In the genomic region with DNA sequence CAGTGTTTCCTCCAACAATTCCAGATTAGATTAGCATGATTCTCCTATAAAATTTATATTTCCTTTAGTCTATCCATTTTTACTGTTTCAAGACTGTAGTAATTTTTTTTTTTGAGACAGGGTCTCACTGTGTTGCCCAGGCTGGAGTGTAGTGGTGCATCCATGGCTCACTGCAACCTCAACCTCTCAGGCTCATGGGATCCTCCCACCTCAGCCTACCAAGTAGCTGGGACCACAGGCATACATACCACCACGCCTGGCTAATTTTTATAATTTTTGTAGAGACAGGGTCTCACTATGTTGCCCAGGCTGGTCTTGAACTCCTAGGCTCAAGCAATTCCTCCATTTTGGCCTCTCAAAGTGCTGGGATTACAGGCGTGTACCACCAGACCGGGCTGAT, we compare ENCODE assay signal across 30 cellular contexts. TPM values are rescaled to one million over a fixed set of nuclear protein-coding genes. Genes with fewer than 3 reads are reported as not detected.
A peak's percentile ranks its signal among the peaks of the same experiment; 100 is the strongest.
DNase-seq lines count a peak whose midpoint lies in the region; ATAC-seq, FAIRE-seq and TF ChIP-seq lines count a peak whose summit lies in the region.
"Had no signal": no experiment of that assay in that cellular context is flagged by ENCODE, and none has a peak within 500 bp of the region (broad histone marks: within the 10 kb centered on the region; RNA-seq: fewer than 3 reads in every experiment).

No MANE protein-coding gene starts in this region.

- no peaks in the 10 kb centered on the region for H4K20me1 ChIP-seq in HepG2 (ENCODE audit: insufficient read depth, low read length)
- no peaks in the 10 kb centered on the region for H4K20me1 ChIP-seq in K562 (replicated peaks; ENCODE audit: control insufficient read depth, insufficient read depth, low read length)
- H4K20me1 ChIP-seq: BLaER1 had no signal

- H2AFZ ChIP-seq in HepG2 (ENCODE audit: low read length) (no peak overlapping the region), K562 (ENCODE audit: low read depth, low read length) (no peak overlapping the region)

- H3K4me1 ChIP-seq in HepG2 (ENCODE audit: insufficient read depth, low read length) (peaks cover 15% of the 10 kb centered on the region; the same call in 1 of the 2 replicates), right lobe of liver (no peaks in the 10 kb centered on the region), K562 (replicated peaks in 1 of 2; ENCODE audit: control insufficient read depth in 2 of 2, insufficient read depth in 2 of 2, low read length in 2 of 2) (peaks cover 0 to 4% of the 10 kb centered on the region in 2 experiments; a peak in 1 of 5 replicates)
- H3K4me1 ChIP-seq: A549, BE2C, BLaER1 had no signal

- no peaks in the 10 kb centered on the region for H3K9me1 ChIP-seq in K562 (ENCODE audit: control insufficient read depth, insufficient read depth, low read length)

- no peak for ATAC-seq in HepG2
- no peak for ATAC-seq in right lobe of liver
- ATAC-seq in K562, result no peak
- ATAC-seq: A549, GM12878 had no signal

- no peak overlapping the region for H3K4me3 ChIP-seq in HepG2 (replicated peaks in 1 of 3; ENCODE audit: insufficient read depth in 1 of 3, low read depth in 2 of 3, low read length in 3 of 3)
- H3K4me3 ChIP-seq in right lobe of liver, result no peak overlapping the region
- no peak overlapping the region for H3K4me3 ChIP-seq in K562
- H3K4me3 ChIP-seq: A549, BLaER1, GM12878 had no signal

- H3K9ac ChIP-seq in HepG2 (ENCODE audit: insufficient read depth, low read depth, low read length), result no peak overlapping the region
- H3K9ac ChIP-seq in K562 (ENCODE audit: insufficient read depth in 1 of 2, low read depth in 2 of 2, low read length in 2 of 2), result no peak overlapping the region
- H3K9ac ChIP-seq: BLaER1 had no signal

- no peaks in the 10 kb centered on the region for H3K36me3 ChIP-seq in HepG2 (replicated peaks in 1 of 2; ENCODE audit: control insufficient read depth in 1 of 2, insufficient read depth in 2 of 2, low read length in 2 of 2)
- no peaks in the 10 kb centered on the region for H3K36me3 ChIP-seq in right lobe of liver
- no peaks in the 10 kb centered on the region for H3K36me3 ChIP-seq in K562 (ENCODE audit: control insufficient read depth, insufficient read depth, low read length)
- H3K36me3 ChIP-seq: BE2C, BLaER1 had no signal

- in situ Hi-C loops in HepG2 (cut with HindIII; ENCODE audit: extremely low pct_ligation_motif_present, low pct_unique_long_range_greater_than_20kb) (no loop called here), K562 (cut with MboI) (no loop called here)

- H3K79me2 ChIP-seq in HepG2 (ENCODE audit: insufficient read depth, low read length), result no peaks in the 10 kb centered on the region
- H3K79me2 ChIP-seq in K562 (ENCODE audit: control insufficient read depth, insufficient read depth, low read length), result no peaks in the 10 kb centered on the region

- TF ChIP-seq POLR2A in HepG2 (IDR thresholded peaks at IDR 0.05; ENCODE audit: insufficient read depth in 1 of 2, low read depth in 2 of 2, low read length in 2 of 2), result no peak
- TF ChIP-seq POLR2A in right lobe of liver (IDR thresholded peaks at IDR 0.05), result no peak
- TF ChIP-seq POLR2A in K562 (conservative IDR thresholded peaks at IDR 0.05), result no peak

- no peaks in the 10 kb centered on the region for H3K27me3 ChIP-seq in HepG2 (ENCODE audit: control insufficient read depth in 1 of 2, insufficient read depth in 2 of 2, low read length in 2 of 2)
- H3K27me3 ChIP-seq in right lobe of liver, result no peaks in the 10 kb centered on the region
- H3K27me3 ChIP-seq in K562 (ENCODE audit: control insufficient read depth in 2 of 2, insufficient read depth in 2 of 2, low read length in 2 of 2), result no peaks in the 10 kb centered on the region
- H3K27me3 ChIP-seq: BE2C, BLaER1 had no signal

- no peak for DNase-seq in HepG2 (ENCODE audit: low spot score)
- DNase-seq in right lobe of liver, result no peak
- no peak for DNase-seq in K562 (ENCODE audit: extremely low read depth in 1 of 4, low spot score in 3 of 4)
- peak; percentile 8 for DNase-seq in mesenteric fat pad (ENCODE audit: low spot score)
- no peak for DNase-seq in NCI-H1417 (lab: John Stamatoyannopoulos, UW)
- DNase-seq in retina, result no peak
- no peak for DNase-seq in SW 1271 (lab: John Stamatoyannopoulos, UW)
- DNase-seq: BE2C; C1 segment of cervical spinal cord; CD4-positive, alpha-beta memory T cell; CD4-positive, CD25-positive, alpha-beta regulatory T cell; CD8-positive, alpha-beta memory T cell; COR-L47; DMS 273 treated with DMSO at 0.1 percent for 48 hours; DMS153; DMS53; DMS79; DND-41; EL; GDM1 had no signal

- H3K27ac ChIP-seq in HepG2 (ENCODE audit: extremely low read length, insufficient read depth, low read length) (no peak overlapping the region), right lobe of liver (no peak overlapping the region), K562 (ENCODE audit: extremely low read depth, low read depth, low read length) (no peak overlapping the region)
- H3K27ac ChIP-seq: 22Rv1, A549, BLaER1 had no signal

- POLR2A ChIA-PET in HepG2 (lab: Yijun Ruan, JAX) (no interaction called here), K562 (lab: Yijun Ruan, JAX) (interaction anchor here (2.2 kb wide), 1 partner anchor 8 kb away, joined by 7 read pairs; no protein-coding TSS in a partner anchor)

- WGBS in HepG2 (ENCODE audit: low lambda C conversion rate), result 77% methylated on average over 3 of the region's 3 CpGs
- 87% methylated on average over 3 of the region's 3 CpGs for WGBS in right lobe of liver (ENCODE audit: insufficient coverage, low coverage, low lambda C conversion rate, missing lambda C conversion rate)
- 30% methylated on average over 3 of the region's 3 CpGs for WGBS in K562 (ENCODE audit: insufficient coverage, low coverage, missing lambda C conversion rate)

- no peak for TF ChIP-seq CTCF in HepG2 (CRISPR knock-in tag; IDR thresholded peaks at IDR 0.05)
- no peak for TF ChIP-seq CTCF in right lobe of liver (IDR thresholded peaks at IDR 0.05)
- TF ChIP-seq CTCF in K562 (IDR thresholded peaks at IDR 0.05 in 2 of 3, conservative IDR thresholded peaks at IDR 0.05 in 1 of 3; ENCODE audit: insufficient read depth in 2 of 3, low read depth in 1 of 3, low read length in 3 of 3), result no peak

- CTCF ChIA-PET in HepG2 (lab: Yijun Ruan, JAX; ENCODE audit: low intra/inter-chr PET ratio, low total read pairs), result no interaction called here
- CTCF ChIA-PET in K562 (lab: Yijun Ruan, JAX; ENCODE audit: low intra/inter-chr PET ratio), result no interaction called here

- H3K9me3 ChIP-seq in HepG2 (ENCODE audit: low read length), result no peaks in the 10 kb centered on the region
- no peaks in the 10 kb centered on the region for H3K9me3 ChIP-seq in right lobe of liver
- no peaks in the 10 kb centered on the region for H3K9me3 ChIP-seq in K562 (replicated peaks; ENCODE audit: control insufficient read depth, insufficient read depth, low read depth, low read length)
- H3K9me3 ChIP-seq: A549, BE2C, BLaER1 had no signal

- intact Hi-C loops in HepG2 (cut with micrococcal nuclease; ENCODE audit: unreplicated experiment), result loop anchor here (10.0 kb wide), 1 partner anchor 66 kb away; a partner anchor contains a TSS
- intact Hi-C loops in right lobe of liver (cut with DNase I), result no loop called here
- intact Hi-C loops in K562 (cut with micrococcal nuclease), result no loop called here

- TF ChIP-seq EP300 in HepG2 (IDR thresholded peaks at IDR 0.05; ENCODE audit: low read depth in 2 of 2, low read length in 2 of 2), result no peak
- no peak for TF ChIP-seq EP300 in HepG2 (CRISPR knock-in tag; IDR thresholded peaks at IDR 0.05; ENCODE audit: borderline replicate concordance)
- no peak for TF ChIP-seq EP300 in K562 (IDR thresholded peaks at IDR 0.05; ENCODE audit: low read length)

- TF ChIP-seq RAD21 in HepG2 (CRISPR knock-in tag; IDR thresholded peaks at IDR 0.05) (no peak), K562 (CRISPR knock-in tag; conservative IDR thresholded peaks at IDR 0.05 in 1 of 2, IDR thresholded peaks at IDR 0.05 in 1 of 2) (no peak)

- no peak for FAIRE-seq in HepG2 (lab: Jason Lieb, UNC)
- FAIRE-seq in K562 (lab: Jason Lieb, UNC), result no peak
- FAIRE-seq: A549, GM12878, GM12892, GM18507 had no signal

- no peak overlapping the region for H3K4me2 ChIP-seq in HepG2 (ENCODE audit: low read depth, low read length)
- H3K4me2 ChIP-seq in K562 (ENCODE audit: insufficient read depth, low read length), result no peak overlapping the region
- H3K4me2 ChIP-seq: A549, BLaER1 had no signal

- no TSS peak for BruUV-seq in HepG2 (replicated peaks; lab: Mats Ljungman, UMichigan)
- no TSS peak for BruUV-seq in K562 (replicated peaks; lab: Mats Ljungman, UMichigan)

RNA-seq across cellular contexts. Expression of a gene that starts 55.6 kb away (rescaled TPM):
- total RNA-seq in HepG2 (2016; rRNA removed; fragmentation: Illumina TruSeq; extraction: Trizol) (13.0 and 19.3 TPM in 2 replicates), right lobe of liver (10 to 100 TPM in 5 of 6 experiments, 1 to 10 TPM in 1; 7.3 to 21.9 (median 13.1) TPM), K562 (2014; rRNA removed) (24.7 and 28.3 TPM in 2 replicates), K562 (2014; rRNA removed; fragmentation: Illumina TruSeq; extraction: Trizol) (31.5 and 41.1 TPM in 2 replicates), K562 (2015; rRNA removed; fragmentation: Illumina TruSeq; extraction: Trizol) (22.5 and 24.4 TPM in 2 replicates), K562 (2021) (22.7 and 24.2 TPM in 2 replicates), mesenteric fat pad (163 TPM)
- 0.91 and 1.6 TPM in 2 replicates for total RNA-seq in HepG2 (2016; cell fraction: cytosol; rRNA removed; fragmentation: Illumina TruSeq; extraction: Trizol; ENCODE audit: low read depth)
- total RNA-seq in HepG2 (2016; cell fraction: insoluble cytoplasmic fraction; rRNA removed; fragmentation: Illumina TruSeq; extraction: Trizol), result 12.8 and 15.0 TPM in 2 replicates
- total RNA-seq in HepG2 (2016; cell fraction: membrane; rRNA removed; fragmentation: Illumina TruSeq; extraction: Trizol), result 4.2 and 5.4 TPM in 2 replicates
- 14.1 and 15.9 TPM in 2 replicates for total RNA-seq in HepG2 (2016; cell fraction: nucleus; rRNA removed; fragmentation: Illumina TruSeq; extraction: Trizol)
- polyA plus RNA-seq in HepG2 (2011; rRNA removed) (13.9 and 19.8 TPM in 2 replicates), K562 (2011; rRNA removed) (24.0 and 37.8 TPM in 2 replicates), K562 (2014; fragmentation: Illumina TruSeq; extraction: Trizol) (34.0 and 37.0 TPM in 2 replicates), K562 (2014; fragmentation: Nextera tagmentation; extraction: Ambion mirVana) (10 to 100 TPM; 20.2 to 23.7 TPM), K562 (2014; rRNA removed) (24.8 and 27.3 TPM in 2 replicates)
- polyA plus RNA-seq in HepG2 (2011; cell fraction: cytosol; rRNA removed), result 5.0 and 7.4 TPM in 2 replicates
- 8.8 and 9.7 TPM in 2 replicates for polyA plus RNA-seq in HepG2 (2011; cell fraction: nucleus; rRNA removed)
- 11.5 and 11.9 TPM in 2 replicates for polyA plus RNA-seq in HepG2 (2012)
- polyA plus RNA-seq in HepG2 (2016; cell fraction: cytosol; fragmentation: Illumina TruSeq; extraction: Trizol; ENCODE audit: low read depth), result 0.72 and 1.1 TPM in 2 replicates
- 21.3 and 21.6 TPM in 2 replicates for polyA plus RNA-seq in HepG2 (2016; cell fraction: insoluble cytoplasmic fraction; fragmentation: Illumina TruSeq; extraction: Trizol; ENCODE audit: low read depth)
- 1.9 and 2.7 TPM in 2 replicates for polyA plus RNA-seq in HepG2 (2016; cell fraction: membrane; fragmentation: Illumina TruSeq; extraction: Trizol; ENCODE audit: low read depth)
- polyA plus RNA-seq in HepG2 (2016; cell fraction: nucleus; fragmentation: Illumina TruSeq; extraction: Trizol; ENCODE audit: insufficient read depth, low read depth), result 17.1 and 18.0 TPM in 2 replicates
- 21.1 and 72.7 TPM in 2 replicates for polyA minus RNA-seq in HepG2 (2011; rRNA and poly(A)+ RNA removed; ENCODE audit: low replicate concordance)
- 12.9 and 14.3 TPM in 2 replicates for polyA minus RNA-seq in HepG2 (2011; cell fraction: cytosol; rRNA and poly(A)+ RNA removed)
- polyA minus RNA-seq in HepG2 (2011; cell fraction: nucleus; rRNA and poly(A)+ RNA removed), result 22.8 and 23.7 TPM in 2 replicates
- 69.0 and 93.4 TPM in 2 replicates for total RNA-seq in K562 (2011; cell fraction: chromatin; rRNA removed; ENCODE audit: low replicate concordance)
- total RNA-seq in K562 (2011; cell fraction: nucleolus; rRNA removed), result 30.0 and 30.2 TPM in 2 replicates
- total RNA-seq in K562 (2011; cell fraction: nucleoplasm; rRNA removed), result 42.2 and 56.2 TPM in 2 replicates
- polyA plus RNA-seq in K562 (2011; cell fraction: cytosol; rRNA removed), result 8.2 and 9.2 TPM in 2 replicates
- polyA plus RNA-seq in K562 (2011; cell fraction: nucleus; rRNA removed), result 21.7 and 22.5 TPM in 2 replicates
- 16.3 and 16.8 TPM in 2 replicates for polyA plus RNA-seq in K562 (2012)
- 31.8 and 43.7 TPM in 2 replicates for polyA minus RNA-seq in K562 (2011; rRNA and poly(A)+ RNA removed)
- polyA minus RNA-seq in K562 (2011; cell fraction: cytosol; rRNA and poly(A)+ RNA removed), result 12.8 and 24.0 TPM in 2 replicates
- 12.5 and 22.5 TPM in 2 replicates for polyA minus RNA-seq in K562 (2011; cell fraction: nucleus; rRNA and poly(A)+ RNA removed)

RNA-seq across cellular contexts. Expression of a gene that starts 57.5 kb away (rescaled TPM):
- not detected in 2 replicates for total RNA-seq in HepG2 (2016; rRNA removed; fragmentation: Illumina TruSeq; extraction: Trizol)
- not detected in 2 replicates for total RNA-seq in HepG2 (2016; cell fraction: cytosol; rRNA removed; fragmentation: Illumina TruSeq; extraction: Trizol; ENCODE audit: low read depth)
- total RNA-seq in HepG2 (2016; cell fraction: insoluble cytoplasmic fraction; rRNA removed; fragmentation: Illumina TruSeq; extraction: Trizol), result not detected in 2 replicates
- not detected in 2 replicates for total RNA-seq in HepG2 (2016; cell fraction: membrane; rRNA removed; fragmentation: Illumina TruSeq; extraction: Trizol)
- not detected in 2 replicates for total RNA-seq in HepG2 (2016; cell fraction: nucleus; rRNA removed; fragmentation: Illumina TruSeq; extraction: Trizol)
- not detected in 2 replicates for polyA plus RNA-seq in HepG2 (2011; rRNA removed)
- polyA plus RNA-seq in HepG2 (2011; cell fraction: cytosol; rRNA removed), result not detected in 2 replicates
- polyA plus RNA-seq in HepG2 (2011; cell fraction: nucleus; rRNA removed), result not detected in 2 replicates
- 0.09 and 0.17 TPM in 2 replicates for polyA plus RNA-seq in HepG2 (2012)
- not detected in 2 replicates for polyA plus RNA-seq in HepG2 (2016; cell fraction: cytosol; fragmentation: Illumina TruSeq; extraction: Trizol; ENCODE audit: low read depth)
- polyA plus RNA-seq in HepG2 (2016; cell fraction: insoluble cytoplasmic fraction; fragmentation: Illumina TruSeq; extraction: Trizol; ENCODE audit: low read depth), result not detected in 2 replicates
- polyA plus RNA-seq in HepG2 (2016; cell fraction: membrane; fragmentation: Illumina TruSeq; extraction: Trizol; ENCODE audit: low read depth), result not detected in 2 replicates
- not detected in 2 replicates for polyA plus RNA-seq in HepG2 (2016; cell fraction: nucleus; fragmentation: Illumina TruSeq; extraction: Trizol; ENCODE audit: insufficient read depth, low read depth)
- polyA minus RNA-seq in HepG2 (2011; rRNA and poly(A)+ RNA removed; ENCODE audit: low replicate concordance), result not detected in 2 replicates
- not detected in 2 replicates for polyA minus RNA-seq in HepG2 (2011; cell fraction: cytosol; rRNA and poly(A)+ RNA removed)
- not detected in 2 replicates for polyA minus RNA-seq in HepG2 (2011; cell fraction: nucleus; rRNA and poly(A)+ RNA removed)
- total RNA-seq in right lobe of liver, result not detected
- not detected in 2 replicates for total RNA-seq in K562 (2011; cell fraction: chromatin; rRNA removed; ENCODE audit: low replicate concordance)
- not detected in 2 replicates for total RNA-seq in K562 (2011; cell fraction: nucleolus; rRNA removed)
- not detected in 2 replicates for total RNA-seq in K562 (2011; cell fraction: nucleoplasm; rRNA removed)
- total RNA-seq in K562 (2014; rRNA removed), result not detected in 2 replicates
- total RNA-seq in K562 (2014; rRNA removed; fragmentation: Illumina TruSeq; extraction: Trizol), result not detected in 2 replicates
- under 0.01 TPM in 1 of 2 replicates, not detected in the other for total RNA-seq in K562 (2015; rRNA removed; fragmentation: Illumina TruSeq; extraction: Trizol)
- not detected in 2 replicates for total RNA-seq in K562 (2021)
- not detected in 2 replicates for polyA plus RNA-seq in K562 (2011; rRNA removed)
- polyA plus RNA-seq in K562 (2011; cell fraction: cytosol; rRNA removed), result not detected in 2 replicates
- polyA plus RNA-seq in K562 (2011; cell fraction: nucleus; rRNA removed), result not detected in 2 replicates
- polyA plus RNA-seq in K562 (2012), result 0.05 and 0.36 TPM in 2 replicates
- not detected in 2 replicates for polyA plus RNA-seq in K562 (2014; fragmentation: Illumina TruSeq; extraction: Trizol)
- polyA plus RNA-seq in K562 (2014; fragmentation: Nextera tagmentation; extraction: Ambion mirVana), result under 1 TPM; 0.04 to 0.07 TPM
- not detected in 2 replicates for polyA plus RNA-seq in K562 (2014; rRNA removed)
- polyA minus RNA-seq in K562 (2011; rRNA and poly(A)+ RNA removed), result not detected in 2 replicates
- polyA minus RNA-seq in K562 (2011; cell fraction: cytosol; rRNA and poly(A)+ RNA removed), result not detected in 2 replicates
- not detected in 2 replicates for polyA minus RNA-seq in K562 (2011; cell fraction: nucleus; rRNA and poly(A)+ RNA removed)
- not detected for total RNA-seq in mesenteric fat pad
- total RNA-seq: A172; CD4-positive, alpha-beta memory T cell; CD4-positive, CD25-positive, alpha-beta regulatory T cell; CD8-positive, alpha-beta memory T cell; Daoy; G401; GM12878 had no signal
- polyA plus RNA-seq: A549; CD14-positive monocyte; CD4-positive, CD25-positive, alpha-beta regulatory T cell; CD8-positive, alpha-beta memory T cell had no signal
